28 cellular contexts compared by ENCODE assay signal in genomic region chr5:105872569-105873270, GRCh38.
A peak's percentile ranks its signal among the peaks of the same experiment; 100 is the strongest.
DNase-seq lines count a peak whose midpoint lies in the region; ATAC-seq, FAIRE-seq and TF ChIP-seq lines count a peak whose summit lies in the region.
"Had no signal": no experiment of that assay in that cellular context is flagged by ENCODE, and none has a peak within 500 bp of the region (broad histone marks: within the 10 kb centered on the region; RNA-seq: fewer than 3 reads in every experiment).

No MANE protein-coding gene starts in this region.

- H3K23ac ChIP-seq in trophoblast cell (ENCODE audit: low read length) = no peak overlapping the region

- no peaks in the 10 kb centered on the region for H3K36me3 ChIP-seq in ACC112 (ENCODE audit: insufficient read depth, low read length)
- H3K36me3 ChIP-seq in body of pancreas (replicated peaks in 1 of 2; ENCODE audit: insufficient read depth in 1 of 2, low read depth in 2 of 2) = no peaks in the 10 kb centered on the region
- no peaks in the 10 kb centered on the region for H3K36me3 ChIP-seq in kidney (ENCODE audit: control insufficient read depth in 1 of 2, insufficient read depth in 2 of 2, low read length in 2 of 2)
- no peaks in the 10 kb centered on the region for H3K36me3 ChIP-seq in trophoblast cell (ENCODE audit: control insufficient read depth in 1 of 2, insufficient read depth in 2 of 2, low read length in 2 of 2)
- H3K36me3 ChIP-seq in ascending aorta = no peaks in the 10 kb centered on the region
- H3K36me3 ChIP-seq: BLaER1 treated with 17β-estradiol and CSF1 and Interleukin-3, amounts not matched to agents 10 nM and 100 nM had no signal

- H3K27ac ChIP-seq in ACC112 (ENCODE audit: low read depth, low read length) (no peak overlapping the region), body of pancreas (peak overlapping the region in 2 of 4 donors; percentile 11 to 13), kidney (ENCODE audit: low read depth in 2 of 2, low read length in 2 of 2) (no peak overlapping the region), trophoblast cell (ENCODE audit: low read depth, low read length) (peak overlapping the region; percentile 72), ascending aorta (no peak overlapping the region)
- H3K27ac ChIP-seq: 22Rv1; BLaER1 treated with 17β-estradiol and CSF1 and Interleukin-3, amounts not matched to agents 10 nM and 100 nM; PC-9; RWPE1; SK-N-MC had no signal

- no peak overlapping the region for H3K4me3 ChIP-seq in ACC112 (ENCODE audit: low read depth, low read length)
- H3K4me3 ChIP-seq in body of pancreas = no peak overlapping the region
- H3K4me3 ChIP-seq in kidney (ENCODE audit: low read length in 2 of 2) = no peak overlapping the region
- no peak overlapping the region for H3K4me3 ChIP-seq in trophoblast cell (ENCODE audit: low read depth, low read length)
- no peak overlapping the region for H3K4me3 ChIP-seq in ascending aorta
- H3K4me3 ChIP-seq: BLaER1 treated with 17β-estradiol and CSF1 and Interleukin-3, amounts not matched to agents 10 nM and 100 nM; PC-9; SK-N-MC had no signal

- intact Hi-C loops in body of pancreas (cut with DNase I) (no loop called here), kidney (cut with DNase I) (no loop called here), ascending aorta (cut with DNase I) (no loop called here)

- H3K79me1 ChIP-seq in trophoblast cell (ENCODE audit: low read length) = no peaks in the 10 kb centered on the region

- H2AFZ ChIP-seq in ACC112 (ENCODE audit: low read length, unreplicated experiment) = peak overlapping the region; percentile 4
- H2AFZ ChIP-seq in trophoblast cell (ENCODE audit: insufficient read depth, low read length, poor library complexity) = no peak overlapping the region
- H2AFZ ChIP-seq: PC-9 had no signal

- peak; percentile 60 for ATAC-seq in body of pancreas
- ATAC-seq in GM21786 (IDR thresholded peaks at IDR 0.05; ENCODE audit: unreplicated experiment) = no peak
- no peak for ATAC-seq in HG02840 (IDR thresholded peaks at IDR 0.05; ENCODE audit: low FRiP score, unreplicated experiment)
- ATAC-seq: HepG2 had no signal

- H4K8ac ChIP-seq in trophoblast cell (ENCODE audit: low read depth, low read length) = no peak overlapping the region

- TF ChIP-seq CTCF in body of pancreas (IDR thresholded peaks at IDR 0.05) (no peak), kidney (IDR thresholded peaks at IDR 0.05; ENCODE audit: borderline replicate concordance, extremely low read depth, insufficient read depth) (no peak), ascending aorta (IDR thresholded peaks at IDR 0.05) (no peak)

- H3K27me3 ChIP-seq in ACC112 (ENCODE audit: insufficient read depth, low read length) (no peaks in the 10 kb centered on the region), body of pancreas (no peaks in the 10 kb centered on the region), trophoblast cell (ENCODE audit: insufficient read depth, low read length) (no peaks in the 10 kb centered on the region), ascending aorta (no peaks in the 10 kb centered on the region)
- H3K27me3 ChIP-seq: BLaER1 treated with 17β-estradiol and CSF1 and Interleukin-3, amounts not matched to agents 10 nM and 100 nM had no signal

- H3K9ac ChIP-seq in kidney (ENCODE audit: low read length in 2 of 2) (no peak overlapping the region), trophoblast cell (ENCODE audit: low read length) (no peak overlapping the region)
- H3K9ac ChIP-seq: BLaER1 treated with 17β-estradiol and CSF1 and Interleukin-3, amounts not matched to agents 10 nM and 100 nM had no signal

- DNase-seq in body of pancreas = peak in 1 of 4 donors; percentile 11
- peak; percentile 16 for DNase-seq in kidney
- peak in 1 of 2 donors; percentile 72 for DNase-seq in trophoblast cell
- no peak for DNase-seq in ascending aorta (ENCODE audit: low spot score in 2 of 2)
- DNase-seq in NCI-H510A treated with DMSO at 0.1 percent for 48 hours (lab: John Stamatoyannopoulos, UW) = no peak
- DNase-seq: CD4-positive, alpha-beta memory T cell; DMS153; KBM-7; MM.1S; NCI-H1048; NCI-H1417 treated with DMSO at 0.1 percent for 48 hours; NCI-H187 treated with DMSO at 0.1 percent for 48 hours; NCI-H2227 treated with DMSO at 0.1 percent for 48 hours; NCI-H510A; NCI-H748 treated with DMSO at 0.1 percent for 48 hours; PC-9; SHP77 treated with DMSO at 0.1 percent for 48 hours had no signal

- WGBS in body of pancreas, 2 donors = 27 to 33% methylated on average over 15 of the region's 15 CpGs
- no CpG with 5 or more reads among the region's 15 CpGs for WGBS in trophoblast cell (ENCODE audit: extremely low coverage, insufficient coverage, insufficient read length)

- no peak for FAIRE-seq in kidney (lab: Jason Lieb, UNC)
- FAIRE-seq: G401.6, GM18507, H54, HepG2 had no signal

- H4K12ac ChIP-seq in trophoblast cell (ENCODE audit: low read depth, low read length) = no peak overlapping the region

- no peak overlapping the region for H2BK12ac ChIP-seq in trophoblast cell (ENCODE audit: low read length)

- no peak overlapping the region for H3K4me2 ChIP-seq in trophoblast cell (ENCODE audit: low read length)
- H3K4me2 ChIP-seq: BLaER1 treated with 17β-estradiol and CSF1 and Interleukin-3, amounts not matched to agents 10 nM and 100 nM; PC-9 had no signal

- H3K4ac ChIP-seq in trophoblast cell (ENCODE audit: low read depth, low read length) = no peak overlapping the region

- no peak overlapping the region for H2BK120ac ChIP-seq in trophoblast cell (ENCODE audit: insufficient read depth, low read length, poor library complexity)

- H3K4me1 ChIP-seq in ACC112 (ENCODE audit: control insufficient read depth, insufficient read depth, low read length, unreplicated experiment) (no peaks in the 10 kb centered on the region), body of pancreas (no peaks in the 10 kb centered on the region), kidney (ENCODE audit: control insufficient read depth in 1 of 2, insufficient read depth in 1 of 2, low read depth in 1 of 2, low read length in 2 of 2) (no peaks in the 10 kb centered on the region), trophoblast cell (ENCODE audit: control insufficient read depth in 1 of 2, insufficient read depth in 2 of 2, low read length in 2 of 2) (no peaks in the 10 kb centered on the region), ascending aorta (no peaks in the 10 kb centered on the region)
- H3K4me1 ChIP-seq: BLaER1 treated with 17β-estradiol and CSF1 and Interleukin-3, amounts not matched to agents 10 nM and 100 nM had no signal

- no peak overlapping the region for H3K14ac ChIP-seq in trophoblast cell (ENCODE audit: low read length)

- no peak overlapping the region for H4K91ac ChIP-seq in trophoblast cell (ENCODE audit: low read depth, low read length)

- H3K18ac ChIP-seq in trophoblast cell (ENCODE audit: low read length) = no peak overlapping the region

- TF ChIP-seq POLR2A in body of pancreas (IDR thresholded peaks at IDR 0.05) = no peak

- H3K9me3 ChIP-seq in body of pancreas (no peaks in the 10 kb centered on the region), kidney (ENCODE audit: control insufficient read depth in 1 of 2, low read length in 2 of 2) (no peaks in the 10 kb centered on the region), trophoblast cell (ENCODE audit: insufficient read depth, low read depth, low read length) (no peaks in the 10 kb centered on the region), ascending aorta (no peaks in the 10 kb centered on the region)
- H3K9me3 ChIP-seq: BLaER1 treated with 17β-estradiol and CSF1 and Interleukin-3, amounts not matched to agents 10 nM and 100 nM had no signal

- H2BK5ac ChIP-seq in trophoblast cell (ENCODE audit: low read depth, low read length, poor library complexity) = no peak overlapping the region

- H2AK5ac ChIP-seq in trophoblast cell (ENCODE audit: low read length) = no peak overlapping the region

- no peaks in the 10 kb centered on the region for H3K79me2 ChIP-seq in ACC112 (ENCODE audit: control insufficient read depth, insufficient read depth, low read length, unreplicated experiment)
- no peaks in the 10 kb centered on the region for H3K79me2 ChIP-seq in trophoblast cell (ENCODE audit: control insufficient read depth, insufficient read depth, low read length, poor library complexity)
